Comparison of ENCODE assay signal across 12 cellular contexts in genomic region chr19:17325881-17326594, GRCh38. TPM values are rescaled to one million over a fixed set of nuclear protein-coding genes. Genes with fewer than 3 reads are reported as not detected.
A peak's percentile ranks its signal among the peaks of the same experiment; 100 is the strongest.
DNase-seq lines count a peak whose midpoint lies in the region; ATAC-seq and TF ChIP-seq lines count a peak whose summit lies in the region.
"Had no signal": no experiment of that assay in that cellular context is flagged by ENCODE, and none has a peak within 500 bp of the region (broad histone marks: within the 10 kb centered on the region; RNA-seq: fewer than 3 reads in every experiment).

No MANE protein-coding gene starts in this region.

- no peak overlapping the region for H3K4me2 ChIP-seq in trophoblast cell (ENCODE audit: low read length)

- no peak overlapping the region for H2BK12ac ChIP-seq in trophoblast cell (ENCODE audit: low read length)

- H2AFZ ChIP-seq in trophoblast cell (ENCODE audit: insufficient read depth, low read length, poor library complexity): no peak overlapping the region

- H3K27me3 ChIP-seq in CD4-positive, CD25-positive, alpha-beta regulatory T cell (ENCODE audit: control insufficient read depth, insufficient read depth, low read length): no peaks in the 10 kb centered on the region
- no peaks in the 10 kb centered on the region for H3K27me3 ChIP-seq in left ventricle myocardium inferior (ENCODE audit: low read depth)
- H3K27me3 ChIP-seq in trophoblast cell (ENCODE audit: insufficient read depth, low read length): no peaks in the 10 kb centered on the region

- peaks cover 4% of the 10 kb centered on the region for H3K79me2 ChIP-seq in trophoblast cell (ENCODE audit: control insufficient read depth, insufficient read depth, low read length, poor library complexity)

- no peak for DNase-seq in CD4-positive, CD25-positive, alpha-beta regulatory T cell
- DNase-seq in left ventricle myocardium inferior (no peak), trophoblast cell (peak in 1 of 2 donors; percentile 69), OCI-M2 (lab: John Stamatoyannopoulos, UW; ENCODE audit: unreplicated experiment) (no peak), NCI-H510A (lab: John Stamatoyannopoulos, UW) (no peak)
- DNase-seq: ACHN; activated CD4-positive, alpha-beta T cell treated with anti-CD3 and anti-CD28 coated beads, Interleukin-2, amount 50 U/mL, for 48 hours; DMS53; H7 had no signal

- intact Hi-C loops in left ventricle myocardium inferior (cut with micrococcal nuclease): no loop called here

- no peak overlapping the region for H3K27ac Mint-ChIP-seq in CD4-positive, CD25-positive, alpha-beta regulatory T cell

- H4K91ac ChIP-seq in trophoblast cell (ENCODE audit: low read depth, low read length): no peak overlapping the region

- peak overlapping the region in 3 of 4 donors; percentile 9 to 73 (median 68) for H3K4me3 Mint-ChIP-seq in CD4-positive, CD25-positive, alpha-beta regulatory T cell

- H3K4ac ChIP-seq in trophoblast cell (ENCODE audit: low read depth, low read length): no peak overlapping the region

- H4K12ac ChIP-seq in trophoblast cell (ENCODE audit: low read depth, low read length): no peak overlapping the region

- WGBS in trophoblast cell (ENCODE audit: extremely low coverage, insufficient coverage, insufficient read length): no CpG with 5 or more reads among the region's 17 CpGs

- H3K27me3 Mint-ChIP-seq in CD4-positive, CD25-positive, alpha-beta regulatory T cell: peaks cover 6% of the 10 kb centered on the region

- no peaks in the 10 kb centered on the region for H3K9me3 ChIP-seq in CD4-positive, CD25-positive, alpha-beta regulatory T cell (ENCODE audit: control insufficient read depth in 2 of 2, low read length in 2 of 2)
- H3K9me3 ChIP-seq in left ventricle myocardium inferior (replicated peaks) (no peaks in the 10 kb centered on the region), trophoblast cell (ENCODE audit: insufficient read depth, low read depth, low read length) (peaks cover 2% of the 10 kb centered on the region)

- H3K27ac ChIP-seq in CD4-positive, CD25-positive, alpha-beta regulatory T cell (ENCODE audit: insufficient read depth, low read length, poor library complexity, severe bottlenecking): no peak overlapping the region
- H3K27ac ChIP-seq in angular gyrus (ENCODE audit: low read depth, low read length): peak overlapping the region; percentile 15
- H3K27ac ChIP-seq in left ventricle myocardium inferior (replicated peaks): peak overlapping the region; percentile 23
- H3K27ac ChIP-seq in trophoblast cell (ENCODE audit: low read depth, low read length): peak overlapping the region; percentile 15

- no peak overlapping the region for H3K4me3 ChIP-seq in CD4-positive, CD25-positive, alpha-beta regulatory T cell (ENCODE audit: low read depth, low read length)
- H3K4me3 ChIP-seq in left ventricle myocardium inferior (no peak overlapping the region), trophoblast cell (ENCODE audit: low read depth, low read length) (no peak overlapping the region)

- H3K79me1 ChIP-seq in trophoblast cell (ENCODE audit: low read length): peaks cover 4% of the 10 kb centered on the region

- no peak overlapping the region for H2BK120ac ChIP-seq in trophoblast cell (ENCODE audit: insufficient read depth, low read length, poor library complexity)

- no peak for TF ChIP-seq CTCF in left ventricle myocardium inferior (IDR thresholded peaks at IDR 0.05; ENCODE audit: borderline replicate concordance)

- H3K9me3 Mint-ChIP-seq in CD4-positive, CD25-positive, alpha-beta regulatory T cell: no peaks in the 10 kb centered on the region

- no peak overlapping the region for H4K8ac ChIP-seq in trophoblast cell (ENCODE audit: low read depth, low read length)

- peaks cover 5% of the 10 kb centered on the region for H3K36me3 Mint-ChIP-seq in CD4-positive, CD25-positive, alpha-beta regulatory T cell

- H3K14ac ChIP-seq in trophoblast cell (ENCODE audit: low read length): no peak overlapping the region

- no peak overlapping the region for H3K9ac ChIP-seq in trophoblast cell (ENCODE audit: low read length)

- H3K18ac ChIP-seq in trophoblast cell (ENCODE audit: low read length): no peak overlapping the region

- no peak overlapping the region for H3K23ac ChIP-seq in trophoblast cell (ENCODE audit: low read length)

- no peaks in the 10 kb centered on the region for H3K36me3 ChIP-seq in CD4-positive, CD25-positive, alpha-beta regulatory T cell (ENCODE audit: control insufficient read depth, insufficient read depth, low read length)
- H3K36me3 ChIP-seq in left ventricle myocardium inferior (peaks cover 26% of the 10 kb centered on the region), trophoblast cell (ENCODE audit: control insufficient read depth in 1 of 2, insufficient read depth in 2 of 2, low read length in 2 of 2) (peaks cover 25 to 39% of the 10 kb centered on the region in 2 experiments)

- peaks cover 26% of the 10 kb centered on the region for H3K4me1 ChIP-seq in CD4-positive, CD25-positive, alpha-beta regulatory T cell (ENCODE audit: control insufficient read depth, insufficient read depth, low read length, poor library complexity, severe bottlenecking)
- H3K4me1 ChIP-seq in left ventricle myocardium inferior: peaks cover 12% of the 10 kb centered on the region
- peaks cover 16 to 20% of the 10 kb centered on the region in 2 experiments for H3K4me1 ChIP-seq in trophoblast cell (ENCODE audit: control insufficient read depth in 1 of 2, insufficient read depth in 2 of 2, low read length in 2 of 2)

- H2BK5ac ChIP-seq in trophoblast cell (ENCODE audit: low read depth, low read length, poor library complexity): no peak overlapping the region

- no peak for ATAC-seq in CD4-positive, CD25-positive, alpha-beta regulatory T cell (ENCODE audit: low read depth in 2 of 2)
- ATAC-seq in HG02678 (IDR thresholded peaks at IDR 0.05; ENCODE audit: unreplicated experiment) (no peak), HG03175 (IDR thresholded peaks at IDR 0.05; ENCODE audit: unreplicated experiment) (no peak)

- peaks cover 0 to 18% (median 5%) of the 10 kb centered on the region in 4 donors for H3K4me1 Mint-ChIP-seq in CD4-positive, CD25-positive, alpha-beta regulatory T cell

- H2AK5ac ChIP-seq in trophoblast cell (ENCODE audit: low read length): no peak overlapping the region

RNA-seq across cellular contexts. Expression of gene ANO8, which starts 8.6 kb away (rescaled TPM):
- total RNA-seq in CD4-positive, CD25-positive, alpha-beta regulatory T cell: 17.8 TPM
- under 1 TPM in 3 of 4 donors, not detected in 1; 0.06 to 0.11 (median 0.08) TPM for polyA plus RNA-seq in CD4-positive, CD25-positive, alpha-beta regulatory T cell
- 6.8 TPM for total RNA-seq in left ventricle myocardium inferior
- 7.8 TPM in 2 replicates for polyA plus RNA-seq in trophoblast cell (2013)

RNA-seq across cellular contexts. Expression of gene GTPBP3, which starts 11.3 kb away (rescaled TPM):
- total RNA-seq in CD4-positive, CD25-positive, alpha-beta regulatory T cell: 26.1 TPM
- 1 to 10 TPM; 5.2 to 9.4 (median 8.7) TPM for polyA plus RNA-seq in CD4-positive, CD25-positive, alpha-beta regulatory T cell
- total RNA-seq in left ventricle myocardium inferior: 10.8 TPM
- polyA plus RNA-seq in trophoblast cell (2013): 14.4 and 15.4 TPM in 2 replicates

RNA-seq across cellular contexts. Expression of gene DDA1, which starts 16.7 kb away (rescaled TPM):
- total RNA-seq in CD4-positive, CD25-positive, alpha-beta regulatory T cell: 43.8 TPM
- 10 to 100 TPM; 26.7 to 38.6 (median 32.0) TPM for polyA plus RNA-seq in CD4-positive, CD25-positive, alpha-beta regulatory T cell
- 35.7 TPM for total RNA-seq in left ventricle myocardium inferior
- 196 and 214 TPM in 2 replicates for polyA plus RNA-seq in trophoblast cell (2013)

RNA-seq across cellular contexts. Expression of gene MRPL34, which starts 20.4 kb away (rescaled TPM):
- total RNA-seq in CD4-positive, CD25-positive, alpha-beta regulatory T cell: 37.1 TPM
- polyA plus RNA-seq in CD4-positive, CD25-positive, alpha-beta regulatory T cell: 100 to 1,000 TPM; 223 to 248 (median 236) TPM
- total RNA-seq in left ventricle myocardium inferior: 206 TPM
- 62.8 and 66.5 TPM in 2 replicates for polyA plus RNA-seq in trophoblast cell (2013)

RNA-seq across cellular contexts. Expression of gene ABHD8, which starts 22.8 kb away (rescaled TPM):
- 5.1 TPM for total RNA-seq in CD4-positive, CD25-positive, alpha-beta regulatory T cell
- polyA plus RNA-seq in CD4-positive, CD25-positive, alpha-beta regulatory T cell: 1 to 10 TPM; 5.6 to 8.7 (median 6.4) TPM
- total RNA-seq in left ventricle myocardium inferior: 11.7 TPM
- polyA plus RNA-seq in trophoblast cell (2013): 16.0 and 16.6 TPM in 2 replicates
